Comparison of ENCODE assay signal across 9 cellular contexts in the genomic region with DNA sequence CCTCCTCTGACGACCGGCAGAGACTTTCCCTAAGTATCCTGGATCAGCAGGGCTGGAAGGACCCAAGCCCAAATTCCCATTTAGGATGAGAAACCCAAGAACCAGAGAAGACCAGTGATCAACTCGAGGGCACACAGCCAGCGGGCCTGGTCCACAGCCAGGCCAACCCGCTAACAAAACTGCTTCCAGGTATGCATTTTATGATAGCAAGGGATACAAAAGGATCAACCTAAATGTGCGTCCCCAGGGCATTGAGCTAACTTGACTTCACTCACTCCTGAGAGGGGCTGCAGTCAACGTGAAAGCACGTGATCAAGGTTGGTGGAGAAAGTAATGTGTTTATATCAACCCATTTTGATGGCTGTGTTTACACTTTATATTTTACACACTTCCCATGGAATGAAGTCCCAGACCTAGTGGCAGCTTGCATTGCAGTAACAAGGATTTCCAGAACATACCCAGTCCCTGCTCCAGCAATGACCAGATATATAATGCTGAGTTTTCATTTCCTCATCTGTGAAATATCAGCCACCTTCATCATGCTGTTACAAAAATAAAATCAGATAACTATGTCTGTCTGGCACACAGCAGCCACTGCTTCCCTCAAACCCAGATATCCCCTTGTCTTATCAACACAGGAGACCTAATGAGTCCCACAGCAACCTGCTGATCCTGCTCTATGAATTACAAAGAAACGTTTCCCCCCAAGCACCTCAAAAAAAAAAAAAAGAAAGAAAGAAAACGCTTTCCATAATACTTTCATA. TPM values are rescaled to one million over a fixed set of nuclear protein-coding genes. Genes with fewer than 3 reads are reported as not detected.
DNase-seq lines count a peak whose midpoint lies in the region; ATAC-seq, FAIRE-seq and TF ChIP-seq lines count a peak whose summit lies in the region.
"Had no signal": no experiment of that assay in that cellular context is flagged by ENCODE, and none has a peak within 500 bp of the region (broad histone marks: within the 10 kb centered on the region; RNA-seq: fewer than 3 reads in every experiment).

No MANE protein-coding gene starts in this region.

- in situ Hi-C loops in GM12878 (cut with MboI), result no loop called here
- in situ Hi-C loops in GM13976 (cut with MboI; ENCODE audit: low sequenced_read_pairs, unreplicated experiment), result no loop called here

- H3K4me1 ChIP-seq in CD8-positive, alpha-beta memory T cell (ENCODE audit: insufficient read depth, low read length), result peaks cover 41% of the 10 kb centered on the region
- H3K4me1 ChIP-seq in GM12878 (ENCODE audit: control insufficient read depth, insufficient read depth, low read length), result peaks cover 22% of the 10 kb centered on the region
- peaks cover 0 to 10% (median 4%) of the 10 kb centered on the region in 4 donors for H3K4me1 ChIP-seq in tibial nerve

- no peaks in the 10 kb centered on the region for H4K20me1 ChIP-seq in GM12878 (ENCODE audit: control insufficient read depth, insufficient read depth)

- H3K79me2 ChIP-seq in GM12878 (ENCODE audit: control insufficient read depth, insufficient read depth, low read length), result peaks cover 26% of the 10 kb centered on the region

- peaks cover 55 to 75% (median 68%) of the 10 kb centered on the region in 3 donors for H3K4me1 Mint-ChIP-seq in CD8-positive, alpha-beta memory T cell
- peaks cover 57 to 59% of the 10 kb centered on the region in 2 donors for H3K4me1 Mint-ChIP-seq in natural killer cell treated with Interleukin-12 subunit alpha and Interleukin-12 subunit beta and Interleukin-15 and Interleukin-18, amount 100 ng/mL, for 72 hours (ENCODE audit: low read depth in 2 of 2)

- peak overlapping the region; percentile 57 for H3K9ac ChIP-seq in GM12878 (ENCODE audit: control insufficient read depth, insufficient read depth, low read length)

- H3K27ac ChIP-seq in CD8-positive, alpha-beta memory T cell (ENCODE audit: low read depth, low read length), result no peak overlapping the region
- peak overlapping the region; percentile 49 for H3K27ac ChIP-seq in GM12878 (ENCODE audit: control insufficient read depth, insufficient read depth)
- H3K27ac ChIP-seq in tibial nerve, result peak overlapping the region in 2 of 4 donors; percentile 44 to 70
- H3K27ac ChIP-seq: cardiac muscle cell had no signal

- peak overlapping the region; percentile 57 for H3K4me3 ChIP-seq in CD8-positive, alpha-beta memory T cell (ENCODE audit: low read length)
- peak overlapping the region; percentile 75 for H3K4me3 ChIP-seq in GM12878
- H3K4me3 ChIP-seq in tibial nerve, result peak overlapping the region in 2 of 4 donors; percentile 5 to 39
- H3K4me3 ChIP-seq: cardiac muscle cell had no signal

- peak overlapping the region; percentile 85 for H3K4me2 ChIP-seq in GM12878 (ENCODE audit: control insufficient read depth, insufficient read depth)

- no peak overlapping the region for H2AFZ ChIP-seq in GM12878 (ENCODE audit: control insufficient read depth, low read depth, low read length)

- H3K36me3 Mint-ChIP-seq in CD8-positive, alpha-beta memory T cell, result peaks cover 5 to 32% (median 6%) of the 10 kb centered on the region in 3 donors
- H3K36me3 Mint-ChIP-seq in natural killer cell treated with Interleukin-12 subunit alpha and Interleukin-12 subunit beta and Interleukin-15 and Interleukin-18, amount 100 ng/mL, for 72 hours, result peaks cover 12% of the 10 kb centered on the region

- TF ChIP-seq POLR2A in GM12878 (IDR thresholded peaks at IDR 0.05; ENCODE audit: low read depth, low read length) (no peak), tibial nerve (IDR thresholded peaks at IDR 0.05) (no peak)

- no peak for TF ChIP-seq RAD21 in GM12878 (IDR thresholded peaks at IDR 0.05; ENCODE audit: insufficient read depth, low read depth, low read length)

- no peak for FAIRE-seq in GM12878 (lab: Jason Lieb, UNC)

- H3K27me3 Mint-ChIP-seq in CD8-positive, alpha-beta memory T cell, result no peaks in the 10 kb centered on the region
- no peaks in the 10 kb centered on the region for H3K27me3 Mint-ChIP-seq in natural killer cell treated with Interleukin-12 subunit alpha and Interleukin-12 subunit beta and Interleukin-15 and Interleukin-18, amount 100 ng/mL, for 72 hours

- no peak for TF ChIP-seq CTCF in GM12878 (IDR thresholded peaks at IDR 0.05 in 2 of 3, conservative IDR thresholded peaks at IDR 0.05 in 1 of 3; ENCODE audit: control insufficient read depth in 2 of 3, extremely low read depth in 1 of 3, insufficient read depth in 1 of 3, low read depth in 3 of 3, low read length in 3 of 3)
- no peak for TF ChIP-seq CTCF in tibial nerve (IDR thresholded peaks at IDR 0.05)
- TF ChIP-seq CTCF in GM13976 (IDR thresholded peaks at IDR 0.05; ENCODE audit: borderline replicate concordance, control extremely low read depth, extremely low read depth, insufficient read depth, missing control alignments), result no peak

- CTCF ChIA-PET in CD8-positive, alpha-beta memory T cell (lab: Charles Lee), result interaction anchor here (0.8 to 1.6 kb wide), 2 partner anchors 10 to 12 kb away, joined by 3 to 7 read pairs; no protein-coding TSS in a partner anchor
- CTCF ChIA-PET in GM12878 (lab: Yijun Ruan, JAX), result interaction anchor here (1.2 to 4.2 kb wide), 7 partner anchors 18 to 213 kb away, joined by 4 to 37 read pairs (median 22); no protein-coding TSS in a partner anchor

- POLR2A ChIA-PET in CD8-positive, alpha-beta memory T cell (lab: Charles Lee), result no interaction called here
- POLR2A ChIA-PET in GM12878 (lab: Charles Lee), result interaction anchor here (0.7 to 8.9 kb wide), 14 partner anchors 13 to 147 kb away, joined by 3 to 172 read pairs (median 6); a partner anchor contains a TSS

- peak overlapping the region; percentile 34 to 93 (median 84) for H3K27ac Mint-ChIP-seq in CD8-positive, alpha-beta memory T cell
- H3K27ac Mint-ChIP-seq in natural killer cell treated with Interleukin-12 subunit alpha and Interleukin-12 subunit beta and Interleukin-15 and Interleukin-18, amount 100 ng/mL, for 72 hours, result peak overlapping the region; percentile 100

- peak; percentile 2 for ATAC-seq in GM12878
- ATAC-seq in natural killer cell treated with Interleukin-12 subunit alpha and Interleukin-12 subunit beta and Interleukin-15 and Interleukin-18, amount 100 ng/mL, for 72 hours, result no peak
- ATAC-seq in HG03108 (IDR thresholded peaks at IDR 0.05; ENCODE audit: unreplicated experiment), result no peak

- WGBS in GM12878 (ENCODE audit: insufficient coverage, insufficient replicate concordance, low lambda C conversion rate, missing lambda C conversion rate), result 54% methylated on average over 10 of the region's 10 CpGs
- WGBS in tibial nerve, 2 donors, result 72 to 74% methylated on average over 10 of the region's 10 CpGs

- TF ChIP-seq EP300 in GM12878 (IDR thresholded peaks at IDR 0.05; ENCODE audit: borderline replicate concordance in 1 of 2, control insufficient read depth in 1 of 2, low read depth in 2 of 2, low read length in 2 of 2) (no peak), tibial nerve (IDR thresholded peaks at IDR 0.05) (no peak)

- BruUV-seq in GM12878 (replicated peaks; lab: Mats Ljungman, UMichigan), result no TSS peak

- H3K9me3 ChIP-seq in CD8-positive, alpha-beta memory T cell (ENCODE audit: low read length), result no peaks in the 10 kb centered on the region
- H3K9me3 ChIP-seq in GM12878 (replicated peaks; ENCODE audit: control insufficient read depth, insufficient read depth, low read length) (no peaks in the 10 kb centered on the region; the same call in 2 of the 3 replicates), tibial nerve (no peaks in the 10 kb centered on the region)

- peak overlapping the region; percentile 79 to 99 (median 97) for H3K4me3 Mint-ChIP-seq in CD8-positive, alpha-beta memory T cell
- peak overlapping the region; percentile 99 for H3K4me3 Mint-ChIP-seq in natural killer cell treated with Interleukin-12 subunit alpha and Interleukin-12 subunit beta and Interleukin-15 and Interleukin-18, amount 100 ng/mL, for 72 hours

- SMC1A ChIA-PET in GM12878 (lab: Charles Lee; ENCODE audit: uncharacterized antibody, unreplicated experiment), result interaction anchor here (0.6 to 8.1 kb wide), 14 partner anchors 11 to 83 kb away, joined by 3 to 155 read pairs (median 12); a partner anchor contains a TSS

- no peaks in the 10 kb centered on the region for H3K36me3 ChIP-seq in CD8-positive, alpha-beta memory T cell (ENCODE audit: insufficient read depth, low read length)
- H3K36me3 ChIP-seq in GM12878 (ENCODE audit: control insufficient read depth in 2 of 2, insufficient read depth in 2 of 2, low read length in 1 of 2), result no peaks in the 10 kb centered on the region
- H3K36me3 ChIP-seq in tibial nerve, result no peaks in the 10 kb centered on the region
- H3K36me3 ChIP-seq: cardiac muscle cell had no signal

- RAD21 ChIA-PET in GM12878 (lab: Charles Lee; ENCODE audit: unreplicated experiment), result interaction anchor here (0.8 to 9.3 kb wide), 17 partner anchors 9 to 837 kb away, joined by 3 to 154 read pairs (median 9); no protein-coding TSS in a partner anchor

- intact Hi-C loops in GM12878 (cut with micrococcal nuclease; ENCODE audit: unreplicated experiment), result loop anchor here (2.0 to 10.0 kb wide), 9 partner anchors 17 to 579 kb away; a partner anchor contains a TSS

- no peak for DNase-seq in CD8-positive, alpha-beta memory T cell
- DNase-seq in MV-4-11 (lab: John Stamatoyannopoulos, UW), result peak; percentile 21
- DNase-seq in GM12878 (ENCODE audit: low read depth, low spot score), result no peak
- DNase-seq in natural killer cell treated with Interleukin-12 subunit alpha and Interleukin-12 subunit beta and Interleukin-15 and Interleukin-18, amount 100 ng/mL, for 72 hours (ENCODE audit: low spot score), result no peak
- DNase-seq in AG08396 (ENCODE audit: low spot score), result no peak
- no peak for DNase-seq in tibial nerve (ENCODE audit: low spot score in 2 of 2)
- no peak for DNase-seq in GM13976 (ENCODE audit: low spot score)

- H3K27me3 ChIP-seq in CD8-positive, alpha-beta memory T cell (ENCODE audit: insufficient read depth, low read length, poor library complexity, severe bottlenecking), result no peaks in the 10 kb centered on the region
- H3K27me3 ChIP-seq in GM12878 (replicated peaks in 1 of 2; ENCODE audit: control insufficient read depth in 2 of 2, insufficient read depth in 2 of 2, low read length in 1 of 2) (peaks cover 0 to 3% of the 10 kb centered on the region in 2 experiments; a peak in 1 of 4 replicates), tibial nerve (no peaks in the 10 kb centered on the region)

- H3K9me3 Mint-ChIP-seq in CD8-positive, alpha-beta memory T cell, result no peaks in the 10 kb centered on the region
- no peaks in the 10 kb centered on the region for H3K9me3 Mint-ChIP-seq in natural killer cell treated with Interleukin-12 subunit alpha and Interleukin-12 subunit beta and Interleukin-15 and Interleukin-18, amount 100 ng/mL, for 72 hours

RNA-seq across cellular contexts. Expression of a gene that starts 2.1 kb away (rescaled TPM):
- total RNA-seq in CD8-positive, alpha-beta memory T cell, result 10 to 100 TPM; 31.0 to 31.3 TPM
- polyA plus RNA-seq in CD8-positive, alpha-beta memory T cell, result 9.1 TPM
- 551 and 574 TPM in 2 replicates for total RNA-seq in GM12878 (2013; cell fraction: nucleolus; rRNA removed)
- total RNA-seq in GM12878 (2014; rRNA removed), result 23.6 and 27.5 TPM in 2 replicates
- total RNA-seq in GM12878 (2014; rRNA removed; fragmentation: Illumina TruSeq; extraction: Trizol), result 26.8 and 28.0 TPM in 2 replicates
- 28.7 and 29.7 TPM in 2 replicates for total RNA-seq in GM12878 (2021)
- polyA plus RNA-seq in GM12878 (2011; ENCODE audit: low read depth), result 7.9 TPM
- polyA plus RNA-seq in GM12878 (2011; rRNA removed), result 91.8 and 99.8 TPM in 2 replicates
- 60.5 and 63.5 TPM in 2 replicates for polyA plus RNA-seq in GM12878 (2011; cell fraction: cytosol; rRNA removed)
- 139 and 178 TPM in 2 replicates for polyA plus RNA-seq in GM12878 (2011; cell fraction: nucleus; rRNA removed)
- polyA plus RNA-seq in GM12878 (2012), result 12.3 and 19.6 TPM in 2 replicates
- polyA plus RNA-seq in GM12878 (2014; fragmentation: Illumina TruSeq; extraction: Trizol), result 26.5 and 30.0 TPM in 2 replicates
- 1 to 10 TPM; 4.0 to 4.2 TPM for polyA plus RNA-seq in GM12878 (2014; fragmentation: Nextera tagmentation; extraction: Ambion mirVana)
- 23.0 and 25.2 TPM in 2 replicates for polyA plus RNA-seq in GM12878 (2014; rRNA removed)
- 10 to 100 TPM; 16.5 to 19.9 TPM for polyA plus RNA-seq in GM12878 (2016; fragmentation: Nextera tagmentation; extraction: Ambion mirVana)
- 104 and 116 TPM in 2 replicates for polyA minus RNA-seq in GM12878 (2011; rRNA and poly(A)+ RNA removed)
- polyA minus RNA-seq in GM12878 (2011; cell fraction: cytosol; rRNA and poly(A)+ RNA removed), result 29.4 and 31.6 TPM in 2 replicates
- 52.3 and 65.3 TPM in 2 replicates for polyA minus RNA-seq in GM12878 (2011; cell fraction: nucleus; rRNA and poly(A)+ RNA removed)
- 10 to 100 TPM; 16.9 to 19.3 TPM for total RNA-seq in natural killer cell treated with Interleukin-12 subunit alpha and Interleukin-12 subunit beta and Interleukin-15 and Interleukin-18, amount 100 ng/mL, for 72 hours
- total RNA-seq in tibial nerve, result 1 to 10 TPM; 2.1 to 4.5 (median 3.0) TPM
- polyA plus RNA-seq: cardiac muscle cell had no signal
